Comparison of ENCODE assay signal across 1 cellular context in genomic region chr15:64586974-64587373, GRCh38.
TF ChIP-seq lines count a peak whose summit lies in the region.

No MANE protein-coding gene starts in this region.

TF ChIP-seq in GM12878, 131 proteins besides CTCF, POLR2A, EP300 and RAD21:
- TF ChIP-seq ATF7 (IDR thresholded peaks at IDR 0.05; ENCODE audit: low read depth) (0 out of 2 replicates have a peak, but pooled peaks have one; percentile 29), MYC (IDR thresholded peaks at IDR 0.05; ENCODE audit: insufficient read depth, insufficient read length, insufficient replicate concordance, low read length, severe bottlenecking) (no peak), BRCA1 (IDR thresholded peaks at IDR 0.05; ENCODE audit: low read depth, low read length) (no peak)
